In the genomic region with DNA sequence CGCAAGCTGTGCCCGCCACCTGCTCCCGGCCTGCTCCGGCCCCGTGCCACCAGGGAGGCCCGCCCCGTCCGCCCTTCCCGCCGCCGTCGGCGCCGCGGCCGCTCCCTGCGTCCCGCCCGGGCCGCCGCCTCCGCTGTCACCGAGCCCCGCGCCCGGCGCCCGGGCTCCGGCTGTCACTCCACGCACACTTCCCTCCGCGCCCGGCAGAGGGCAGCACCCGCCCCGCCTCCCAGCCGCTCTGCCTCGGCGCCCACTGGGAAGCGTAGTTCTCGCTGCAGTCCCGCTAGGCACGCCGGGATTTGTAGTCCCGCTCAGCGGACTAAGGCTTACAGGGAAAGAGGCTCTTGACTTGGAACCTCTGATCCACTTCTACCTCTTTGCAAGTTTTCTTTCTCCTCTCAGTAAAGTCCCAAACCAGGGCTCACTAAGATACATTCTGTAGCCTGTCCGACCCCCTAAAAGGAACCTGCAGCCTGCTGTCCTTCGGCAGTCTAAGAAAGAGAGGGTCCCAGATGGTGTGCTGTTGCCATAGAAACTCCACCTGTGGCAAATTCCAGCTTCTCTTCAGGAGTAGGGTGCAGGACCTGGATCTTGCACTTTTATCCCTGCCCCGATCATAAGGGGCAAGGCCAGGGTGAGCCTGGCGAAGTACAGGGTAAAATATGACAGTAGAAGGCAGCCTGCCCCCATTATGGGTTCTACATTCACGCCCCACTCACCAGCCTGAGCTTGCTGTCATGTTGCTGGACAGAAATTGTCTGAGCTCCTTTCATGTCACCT, we compare ENCODE assay signal across 8 cellular contexts. TPM values are rescaled to one million over a fixed set of nuclear protein-coding genes. Genes with fewer than 3 reads are reported as not detected.
DNase-seq lines count a peak whose midpoint lies in the region; ATAC-seq and TF ChIP-seq lines count a peak whose summit lies in the region.

A gene (minus strand): TSS at position 182 of the 780 bp plus-strand sequence. CDS start 44,395 bp downstream, outside the sequence.

- H3K9me3 Mint-ChIP-seq in activated CD4-positive, alpha-beta T cell treated with anti-CD3 and anti-CD28 coated beads, Interleukin-2, amount 10 ng/mL, durations not matched to agents 24 days and 14 days, result no peaks in the 10 kb centered on the region

- peaks cover 7% of the 10 kb centered on the region for H3K4me1 ChIP-seq in colonic mucosa

- no peaks in the 10 kb centered on the region for H3K27me3 Mint-ChIP-seq in activated CD4-positive, alpha-beta T cell treated with anti-CD3 and anti-CD28 coated beads, Interleukin-2, amount 10 ng/mL, durations not matched to agents 24 days and 14 days

- ATAC-seq in GM19043 (IDR thresholded peaks at IDR 0.05; ENCODE audit: low read depth, unreplicated experiment) (peak; percentile 34), HG03432 (IDR thresholded peaks at IDR 0.05; ENCODE audit: unreplicated experiment) (peak; percentile 55)

- peak; percentile 86 for TF ChIP-seq CTCF in colonic mucosa (IDR thresholded peaks at IDR 0.05)

- H3K27ac Mint-ChIP-seq in activated CD4-positive, alpha-beta T cell treated with anti-CD3 and anti-CD28 coated beads, Interleukin-2, amount 10 ng/mL, durations not matched to agents 24 days and 14 days, result peak within 1 kb of the TSS; percentile 62

- H3K9me3 ChIP-seq in colonic mucosa, result no peaks in the 10 kb centered on the region

- H3K27me3 ChIP-seq in colonic mucosa, result no peaks in the 10 kb centered on the region

- peak within 1 kb of the TSS; percentile 95 for H3K27ac ChIP-seq in colonic mucosa

- H3K36me3 Mint-ChIP-seq in activated CD4-positive, alpha-beta T cell treated with anti-CD3 and anti-CD28 coated beads, Interleukin-2, amount 10 ng/mL, durations not matched to agents 24 days and 14 days (ENCODE audit: low read depth), result no peaks in the 10 kb centered on the region

- peak within 1 kb of the TSS; percentile 86 for H3K4me3 Mint-ChIP-seq in activated CD4-positive, alpha-beta T cell treated with anti-CD3 and anti-CD28 coated beads, Interleukin-2, amount 10 ng/mL, durations not matched to agents 24 days and 14 days

- peak; percentile 85 to 93 for DNase-seq in AML-193 (lab: John Stamatoyannopoulos, UW)
- DNase-seq in NCI-H510A treated with DMSO at 0.1 percent for 48 hours (lab: John Stamatoyannopoulos, UW), result peak; percentile 92
- peak; percentile 99 for DNase-seq in activated CD4-positive, alpha-beta T cell treated with anti-CD3 and anti-CD28 coated beads, Interleukin-2, amount 10 ng/mL, durations not matched to agents 24 days and 14 days
- DNase-seq in colonic mucosa, result peak; percentile 96
- DNase-seq in left kidney (ENCODE audit: low read depth, low spot score), result peak; percentile 97
- DNase-seq in stimulated activated CD4-positive, alpha-beta T cell treated with anti-CD3 and anti-CD28 coated beads, Interleukin-2, amount 100 ng/mL, for 24 hours, result peak; percentile 94 to 96

- intact Hi-C loops in activated CD4-positive, alpha-beta T cell treated with anti-CD3 and anti-CD28 coated beads, Interleukin-2, amount 10 ng/mL, durations not matched to agents 24 days and 14 days (cut with micrococcal nuclease), result loop anchor here (1.0 to 10.0 kb wide), 6 partner anchors 29 to 661 kb away; a partner anchor contains a TSS
- intact Hi-C loops in colonic mucosa (cut with DNase I), result loop anchor here (5.0 kb wide), 1 partner anchor 42 kb away; a partner anchor contains a TSS

- peaks cover 31% of the 10 kb centered on the region for H3K4me1 Mint-ChIP-seq in activated CD4-positive, alpha-beta T cell treated with anti-CD3 and anti-CD28 coated beads, Interleukin-2, amount 10 ng/mL, durations not matched to agents 24 days and 14 days

- H3K36me3 ChIP-seq in colonic mucosa, result no peaks in the 10 kb centered on the region

- H3K4me3 ChIP-seq in colonic mucosa, result peak within 1 kb of the TSS; percentile 80

- peak within 1 kb of the TSS; percentile 73 to 84 for H3K9ac ChIP-seq in colonic mucosa (ENCODE audit: low read depth in 2 of 2, low read length in 2 of 2)

RNA-seq across cellular contexts. Expression of the gene that starts here (rescaled TPM):
- 14.1 and 14.9 TPM in 2 replicates for total RNA-seq in activated CD4-positive, alpha-beta T cell treated with anti-CD3 and anti-CD28 coated beads, Interleukin-2, amount 10 ng/mL, durations not matched to agents 24 days and 14 days
- 10 to 100 TPM; 16.9 to 21.7 TPM for total RNA-seq in colonic mucosa

Comparison
In these comparisons a context has a peak if more than half of its experiments do, and no peak if none do; other contexts are left out.
1. Peak in every context shown above with its lines: DNase-seq, ATAC-seq, H3K4me3 ChIP-seq and H3K27ac ChIP-seq.